ENCODE assay signal across 27 cellular contexts in genomic region chr20:45462711-45463110, GRCh38.
"Had no signal": no experiment of that assay in that cellular context is flagged by ENCODE, and none has a peak within 500 bp of the region (broad histone marks: within the 10 kb centered on the region; RNA-seq: fewer than 3 reads in every experiment).

No MANE protein-coding gene starts in this region.

- FAIRE-seq: astrocyte, RCC 7860 had no signal

- DNase-seq: activated CD4-positive, alpha-beta T cell treated with anti-CD3 and anti-CD28 coated beads, Interleukin-2, amount 10 ng/mL, durations not matched to agents 24 days and 14 days; activated CD4-positive, alpha-beta T cell treated with anti-CD3 and anti-CD28 coated beads, Interleukin-2, amount 50 U/mL, for 48 hours; activated CD8-positive, alpha-beta T cell treated with anti-CD3 and anti-CD28 coated beads, Interleukin-2, amount 10 ng/mL, durations not matched to agents 7 days and 5 days; activated gamma-delta T cell treated with Interleukin-2 at 50 U/mL for 16 hours; activated naive CD4-positive, alpha-beta T cell treated with anti-CD3 and anti-CD28 coated beads for 36 hours; activated T-cell treated with anti-CD3 and anti-CD28 coated beads, Interleukin-2, amount 50 U/mL, for 24 hours; adrenal gland; body of pancreas; MG63; NCI-H1048; NCI-H1105 treated with DMSO at 0.1 percent for 48 hours; NCI-H1436; NCI-H1694; NCI-H1930; NCI-H2081 treated with DMSO at 0.1 percent for 48 hours; NCI-H226; NCI-H446 treated with DMSO at 0.1 percent for 48 hours; NCI-H524; PC-9; Right ventricle myocardium superior; SW 1271; T-helper 1 cell; T-helper 2 cell; T-helper 9 cell; WERI-Rb-1 had no signal

- ATAC-seq: activated CD8-positive, alpha-beta T cell treated with anti-CD3 and anti-CD28 coated beads, Interleukin-2, amount 10 ng/mL, durations not matched to agents 7 days and 5 days; body of pancreas had no signal
